ENCODE assay signal across 9 cellular contexts in the genomic region with DNA sequence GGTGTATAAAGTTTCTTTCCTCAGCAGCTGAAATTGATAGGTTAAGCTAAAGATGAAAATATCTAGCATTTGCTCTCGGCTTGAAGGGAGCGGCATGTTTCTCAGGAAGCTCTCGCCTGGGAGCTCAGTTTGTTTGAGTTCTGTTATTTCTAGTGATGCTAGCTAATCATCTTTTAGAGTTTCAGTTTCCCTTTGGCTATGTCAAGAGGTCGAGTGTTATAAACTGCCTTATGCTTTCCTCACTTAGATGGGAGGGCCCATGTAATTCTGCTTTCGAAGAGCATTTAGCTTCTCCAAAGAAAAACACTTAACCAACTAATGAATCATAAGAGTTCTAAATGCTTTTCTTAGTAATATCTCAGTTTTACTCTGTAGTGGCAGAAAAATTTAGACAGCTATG. TPM values are rescaled to one million over a fixed set of nuclear protein-coding genes. Genes with fewer than 3 reads are reported as not detected.
DNase-seq lines count a peak whose midpoint lies in the region; ATAC-seq and TF ChIP-seq lines count a peak whose summit lies in the region.
"Had no signal": no experiment of that assay in that cellular context is flagged by ENCODE, and none has a peak within 500 bp of the region (broad histone marks: within the 10 kb centered on the region; RNA-seq: fewer than 3 reads in every experiment).

No MANE protein-coding gene starts in this region.

- intact Hi-C loops in CD14-positive monocyte (cut with micrococcal nuclease), result no loop called here

- in situ Hi-C loops in HAP-1 (cut with MboI; ENCODE audit: low sequenced_read_pairs), result no loop called here

- H3K27me3 ChIP-seq in lung (ENCODE audit: control insufficient read depth, insufficient read depth) (no peaks in the 10 kb centered on the region), HAP-1 (ENCODE audit: low read depth) (peaks cover 20% of the 10 kb centered on the region), endodermal cell (ENCODE audit: control insufficient read depth, insufficient read depth, low read length, poor library complexity, severe bottlenecking) (peaks cover 6% of the 10 kb centered on the region)

- H3K9me3 Mint-ChIP-seq in CD14-positive monocyte (peaks cover 0 to 8% (median 4%) of the 10 kb centered on the region in 7 donors), endodermal cell (peaks cover 2% of the 10 kb centered on the region)
- peaks cover 4% of the 10 kb centered on the region in 2 donors for H3K9me3 Mint-ChIP-seq in activated naive CD4-positive, alpha-beta T cell treated with anti-CD3 and anti-CD28 coated beads, Interleukin-2, amount 50 U/mL, for 72 hours

- H3K27ac Mint-ChIP-seq in CD14-positive monocyte (peak overlapping the region; percentile 46 to 83 (median 75)), endodermal cell (no peak overlapping the region)
- H3K27ac Mint-ChIP-seq in activated naive CD4-positive, alpha-beta T cell treated with anti-CD3 and anti-CD28 coated beads, Interleukin-2, amount 50 U/mL, for 72 hours, result peak overlapping the region in 1 of 2 donors; percentile 87

- DNase-seq in CD14-positive monocyte (ENCODE audit: low spot score), result no peak
- DNase-seq in activated naive CD4-positive, alpha-beta T cell treated with anti-CD3 and anti-CD28 coated beads, Interleukin-2, amount 50 U/mL, for 72 hours (ENCODE audit: low spot score in 2 of 2), result peak in 1 of 2 donors; percentile 31
- DNase-seq in lung (ENCODE audit: low spot score), result no peak
- no peak for DNase-seq in HAP-1 (ENCODE audit: low spot score in 2 of 2)
- no peak for DNase-seq in endodermal cell
- no peak for DNase-seq in NCI-H187 treated with DMSO at 0.1 percent for 48 hours (lab: John Stamatoyannopoulos, UW)

- H3K27me3 Mint-ChIP-seq in CD14-positive monocyte (ENCODE audit: low read depth in 3 of 3) (no peaks in the 10 kb centered on the region), endodermal cell (ENCODE audit: insufficient read depth) (peaks cover 2% of the 10 kb centered on the region)

- H3K4me1 ChIP-seq in lung (ENCODE audit: control insufficient read depth in 2 of 2, insufficient read depth in 2 of 2, low read length in 2 of 2) (peaks cover 0 to 19% of the 10 kb centered on the region in 2 donors), HAP-1 (no peaks in the 10 kb centered on the region), endodermal cell (ENCODE audit: control insufficient read depth, insufficient read depth, low read length) (no peaks in the 10 kb centered on the region)

- ATAC-seq in GM19324 (IDR thresholded peaks at IDR 0.05; ENCODE audit: low FRiP score, unreplicated experiment) (peak; percentile 97), HG03175 (IDR thresholded peaks at IDR 0.05; ENCODE audit: unreplicated experiment) (peak; percentile 99), lung (ENCODE audit: insufficient read depth, low FRiP score) (peak; percentile 77)
- ATAC-seq in activated naive CD4-positive, alpha-beta T cell treated with anti-CD3 and anti-CD28 coated beads, Interleukin-2, amount 50 U/mL, for 72 hours, result peak; percentile 95 to 98

- no peaks in the 10 kb centered on the region for H3K36me3 Mint-ChIP-seq in CD14-positive monocyte
- peaks cover 5 to 11% of the 10 kb centered on the region in 2 donors for H3K36me3 Mint-ChIP-seq in activated naive CD4-positive, alpha-beta T cell treated with anti-CD3 and anti-CD28 coated beads, Interleukin-2, amount 50 U/mL, for 72 hours
- no peaks in the 10 kb centered on the region for H3K36me3 Mint-ChIP-seq in endodermal cell (ENCODE audit: low read depth)

- H3K4me1 Mint-ChIP-seq in CD14-positive monocyte (peaks cover 13% of the 10 kb centered on the region), endodermal cell (no peaks in the 10 kb centered on the region)

- H3K4me3 Mint-ChIP-seq in CD14-positive monocyte (peak overlapping the region; percentile 48 to 74), endodermal cell (no peak overlapping the region)

- H3K4me3 ChIP-seq in lung (no peak overlapping the region), HAP-1 (no peak overlapping the region), endodermal cell (ENCODE audit: low read length) (no peak overlapping the region)

- H3K27ac ChIP-seq in lung (ENCODE audit: low read depth in 1 of 2, low read length in 1 of 2) (no peak overlapping the region), endodermal cell (ENCODE audit: low read depth, low read length) (no peak overlapping the region)

- no peak overlapping the region for H3K9ac ChIP-seq in endodermal cell (ENCODE audit: extremely low read depth, low read length, poor library complexity, severe bottlenecking)

- H3K36me3 ChIP-seq in lung (ENCODE audit: control insufficient read depth in 2 of 2, insufficient read depth in 2 of 2, low read length in 2 of 2) (no peaks in the 10 kb centered on the region), HAP-1 (replicated peaks) (no peaks in the 10 kb centered on the region), endodermal cell (ENCODE audit: control insufficient read depth, insufficient read depth, low read length) (no peaks in the 10 kb centered on the region)

- H3K9me3 ChIP-seq in lung (ENCODE audit: control insufficient read depth in 2 of 2, insufficient read depth in 1 of 2, low read length in 1 of 2) (no peaks in the 10 kb centered on the region), HAP-1 (no peaks in the 10 kb centered on the region), endodermal cell (ENCODE audit: control insufficient read depth, low read length) (no peaks in the 10 kb centered on the region)

- no peak for TF ChIP-seq CTCF in CD14-positive monocyte (IDR thresholded peaks at IDR 0.05)
- TF ChIP-seq CTCF in lung (IDR thresholded peaks at IDR 0.05; ENCODE audit: control extremely low read depth, extremely low read depth), result no peak
- TF ChIP-seq CTCF in endodermal cell (conservative IDR thresholded peaks at IDR 0.05), result no peak

- WGBS in lung, 2 donors, result 4 to 11% methylated on average over 5 of the region's 5 CpGs
- WGBS in endodermal cell (ENCODE audit: insufficient coverage in 1 of 2, insufficient read length in 1 of 2), 2 experiments, result 83 to 88% methylated on average over 3 to 5 of the region's 5 CpGs

RNA-seq across cellular contexts. Expression of a gene that starts 33.6 kb away (rescaled TPM):
- polyA plus RNA-seq in CD14-positive monocyte, result 1 to 10 TPM in 1 of 2 donors, under 1 TPM in 1; 0.79 to 1.4 TPM
- 1 to 10 TPM; 1.3 to 4.9 TPM for total RNA-seq in activated naive CD4-positive, alpha-beta T cell treated with anti-CD3 and anti-CD28 coated beads, Interleukin-2, amount 50 U/mL, for 72 hours
- 10 to 100 TPM in 1 of 2 donors, 1 to 10 TPM in 1; 4.0 to 13.0 TPM for total RNA-seq in lung
- polyA plus RNA-seq in lung, result 1 to 10 TPM; 1.1 to 1.8 TPM
- total RNA-seq in endodermal cell, result under 1 TPM; 0.04 to 0.11 TPM
- polyA plus RNA-seq in endodermal cell (2013, experiment 1 of 2), result 1.4 TPM
- polyA plus RNA-seq in endodermal cell (2013, experiment 2 of 2), result 1.1 TPM
- total RNA-seq: H1 had no signal
- polyA plus RNA-seq: H1 had no signal

RNA-seq across cellular contexts. Expression of a gene that starts 52.9 kb away (rescaled TPM):
- polyA plus RNA-seq in CD14-positive monocyte, result not detected
- not detected for total RNA-seq in activated naive CD4-positive, alpha-beta T cell treated with anti-CD3 and anti-CD28 coated beads, Interleukin-2, amount 50 U/mL, for 72 hours
- not detected for total RNA-seq in lung
- not detected for polyA plus RNA-seq in lung
- not detected for total RNA-seq in endodermal cell
- polyA plus RNA-seq in endodermal cell (2013, experiment 1 of 2), result not detected
- polyA plus RNA-seq in endodermal cell (2013, experiment 2 of 2), result not detected
- total RNA-seq: H1 had no signal
- polyA plus RNA-seq: H1 had no signal
